8 cellular contexts compared by ENCODE assay signal in genomic region chr5:119070578-119070827, GRCh38. TPM values are rescaled to one million over a fixed set of nuclear protein-coding genes. Genes with fewer than 3 reads are reported as not detected.
DNase-seq lines count a peak whose midpoint lies in the region; ATAC-seq and FAIRE-seq lines count a peak whose summit lies in the region.

No MANE protein-coding gene starts in this region.

- H3K27me3 Mint-ChIP-seq in activated naive CD4-positive, alpha-beta T cell treated with anti-CD3 and anti-CD28 coated beads, Interleukin-2, amount 50 U/mL, for 24 hours, result no peaks in the 10 kb centered on the region

- no peaks in the 10 kb centered on the region for H3K9me3 ChIP-seq in skeletal muscle tissue (ENCODE audit: control insufficient read depth in 3 of 3, low read length in 3 of 3)

- peaks cover 10% of the 10 kb centered on the region for H3K36me3 Mint-ChIP-seq in activated naive CD4-positive, alpha-beta T cell treated with anti-CD3 and anti-CD28 coated beads, Interleukin-2, amount 50 U/mL, for 24 hours

- no peaks in the 10 kb centered on the region for H3K9me3 Mint-ChIP-seq in activated naive CD4-positive, alpha-beta T cell treated with anti-CD3 and anti-CD28 coated beads, Interleukin-2, amount 50 U/mL, for 24 hours

- H3K4me3 ChIP-seq in skeletal muscle tissue (ENCODE audit: low read length in 3 of 3), result peak overlapping the region; percentile 92 to 100 (median 98)

- peaks cover 31% of the 10 kb centered on the region for H3K4me1 Mint-ChIP-seq in activated naive CD4-positive, alpha-beta T cell treated with anti-CD3 and anti-CD28 coated beads, Interleukin-2, amount 50 U/mL, for 24 hours

- no peaks in the 10 kb centered on the region for H3K36me3 ChIP-seq in skeletal muscle tissue (ENCODE audit: control insufficient read depth in 3 of 3, insufficient read depth in 3 of 3, low read length in 3 of 3)

- H3K27ac Mint-ChIP-seq in activated naive CD4-positive, alpha-beta T cell treated with anti-CD3 and anti-CD28 coated beads, Interleukin-2, amount 50 U/mL, for 24 hours, result peak overlapping the region; percentile 100

- peak overlapping the region; percentile 98 for H3K27ac ChIP-seq in skeletal muscle tissue (ENCODE audit: low read depth, low read length)

- H3K9ac ChIP-seq in skeletal muscle tissue (ENCODE audit: low read depth in 1 of 3, low read length in 3 of 3), result peak overlapping the region; percentile 97 to 99 (median 98)

- H3K27me3 ChIP-seq in skeletal muscle tissue (ENCODE audit: control insufficient read depth in 3 of 3, insufficient read depth in 3 of 3, low read length in 3 of 3), result no peaks in the 10 kb centered on the region

- peaks cover 10 to 16% (median 11%) of the 10 kb centered on the region in 3 donors for H3K4me1 ChIP-seq in skeletal muscle tissue (ENCODE audit: control insufficient read depth in 3 of 3, insufficient read depth in 3 of 3, low read length in 3 of 3)

- FAIRE-seq in frontal cortex (lab: Jason Lieb, UNC), result no peak

- DNase-seq in NCI-H1417 (lab: John Stamatoyannopoulos, UW) (peak; percentile 92 to 98 (median 94)), NCI-H1417 treated with DMSO at 0.1 percent for 48 hours (lab: John Stamatoyannopoulos, UW) (no peak), HuH-7.5 (ENCODE audit: low spot score) (peak; percentile 16), hypothalamus (lab: John Stamatoyannopoulos, UW) (peak in 30 of 51 donors; percentile 68 to 97 (median 88)), frontal cortex (ENCODE audit: low spot score in 2 of 2) (no peak)

- ATAC-seq in GM21619 (IDR thresholded peaks at IDR 0.05; ENCODE audit: unreplicated experiment), result peak; percentile 47

- peak overlapping the region; percentile 100 for H3K4me3 Mint-ChIP-seq in activated naive CD4-positive, alpha-beta T cell treated with anti-CD3 and anti-CD28 coated beads, Interleukin-2, amount 50 U/mL, for 24 hours

RNA-seq across cellular contexts. Expression of gene DMXL1, which starts 0.4 kb away (rescaled TPM):
- total RNA-seq in skeletal muscle tissue (61.1 TPM), frontal cortex (104 TPM)

Comparison
In these comparisons a context has a peak if more than half of its experiments do, and no peak if none do; other contexts are left out.
1. DNase-seq: peak in NCI-H1417 (3 of 3), HuH-7.5 (single experiment) and hypothalamus (30 of 51); none in NCI-H1417 treated with DMSO at 0.1 percent for 48 hours (single experiment) and frontal cortex (0 of 2).